Comparison of ENCODE assay signal across 1 cellular context in genomic region chr6:11172501-11173337, GRCh38.
TF ChIP-seq lines count a peak whose summit lies in the region.

No MANE protein-coding gene starts in this region.

TF ChIP-seq in HCT116, 20 proteins besides CTCF, POLR2A, EP300 and RAD21:
- TF ChIP-seq CEBPB (IDR thresholded peaks at IDR 0.05; ENCODE audit: low read depth) = no peak
